8 cellular contexts compared by ENCODE assay signal in genomic region chr12:57726151-57726883, GRCh38. TPM values are rescaled to one million over a fixed set of nuclear protein-coding genes. Genes with fewer than 3 reads are reported as not detected.
A peak's percentile ranks its signal among the peaks of the same experiment; 100 is the strongest.
DNase-seq lines count a peak whose midpoint lies in the region; ATAC-seq and TF ChIP-seq lines count a peak whose summit lies in the region.

No MANE protein-coding gene starts in this region.

- ATAC-seq in HG02642 (IDR thresholded peaks at IDR 0.05; ENCODE audit: poor library complexity, unreplicated experiment): no peak

- H3K27ac Mint-ChIP-seq in nephron: peak overlapping the region in 1 of 3 experiments; percentile 74

- H3K36me3 Mint-ChIP-seq in nephron (ENCODE audit: low read depth): peaks cover 15% of the 10 kb centered on the region

- peak overlapping the region; percentile 85 to 92 (median 90) for H3K4me3 Mint-ChIP-seq in nephron

- peak overlapping the region; percentile 86 for H3K4me3 ChIP-seq in fibroblast of villous mesenchyme (ENCODE audit: low read depth, low read length)

- TF ChIP-seq CTCF in fibroblast of villous mesenchyme (IDR thresholded peaks at IDR 0.05; ENCODE audit: insufficient read depth, low read depth, low read length): peak; percentile 92
- peak; percentile 60 to 64 (median 62) for TF ChIP-seq CTCF in nephron (IDR thresholded peaks at IDR 0.05; ENCODE audit: unreplicated experiment in 3 of 3)

- H3K27me3 Mint-ChIP-seq in nephron (ENCODE audit: low read depth): peaks cover 84% of the 10 kb centered on the region

- peak; percentile 40 for DNase-seq in stimulated activated CD4-positive, alpha-beta T cell treated with anti-CD3 and anti-CD28 coated beads, Interleukin-15, amount 100 ng/mL, for 24 hours
- DNase-seq in stimulated activated CD4-positive, alpha-beta T cell treated with anti-CD3 and anti-CD28 coated beads, Interleukin-12 subunit alpha, Interleukin-12 subunit beta, amount 100 ng/mL, for 4 hours: no peak
- DNase-seq in NCI-H2081 (lab: John Stamatoyannopoulos, UW) (peak; percentile 85 to 93), fibroblast of villous mesenchyme (ENCODE audit: low read depth) (peak; percentile 87)
- peak; percentile 59 for DNase-seq in activated CD8-positive, alpha-beta memory T cell treated with anti-CD3 and anti-CD28 coated beads for 24 hours
- no peak for DNase-seq in stimulated activated CD4-positive, alpha-beta T cell treated with anti-CD3 and anti-CD28 coated beads, Interleukin-4, amount 100 ng/mL, for 24 hours

- peaks cover 1% of the 10 kb centered on the region for H3K4me1 Mint-ChIP-seq in nephron

- H3K9me3 Mint-ChIP-seq in nephron: no peaks in the 10 kb centered on the region

RNA-seq across cellular contexts. Expression of gene AGAP2, which starts 12.2 kb away (rescaled TPM):
- 0.32 and 0.43 TPM in 2 replicates for total RNA-seq in fibroblast of villous mesenchyme

RNA-seq across cellular contexts. Expression of gene TSPAN31, which starts 18.5 kb away (rescaled TPM):
- 39.9 and 62.2 TPM in 2 replicates for total RNA-seq in fibroblast of villous mesenchyme

RNA-seq across cellular contexts. Expression of gene CDK4, which starts 25.8 kb away (rescaled TPM):
- total RNA-seq in fibroblast of villous mesenchyme: 226 and 299 TPM in 2 replicates

RNA-seq across cellular contexts. Expression of gene MARCHF9, which starts 28.6 kb away (rescaled TPM):
- total RNA-seq in fibroblast of villous mesenchyme: 2.6 and 3.5 TPM in 2 replicates

RNA-seq across cellular contexts. Expression of gene OS9, which starts 32.4 kb away (rescaled TPM):
- total RNA-seq in fibroblast of villous mesenchyme: 95.3 and 98.0 TPM in 2 replicates

Comparison
In these comparisons a context has a peak if more than half of its experiments do, and no peak if none do; other contexts are left out.
1. DNase-seq: peak in stimulated activated CD4-positive, alpha-beta T cell treated with anti-CD3 and anti-CD28 coated beads, Interleukin-15, amount 100 ng/mL, for 24 hours (single experiment), NCI-H2081 (2 of 2), activated CD8-positive, alpha-beta memory T cell treated with anti-CD3 and anti-CD28 coated beads for 24 hours (single experiment) and fibroblast of villous mesenchyme (single experiment); none in stimulated activated CD4-positive, alpha-beta T cell treated with anti-CD3 and anti-CD28 coated beads, Interleukin-12 subunit alpha, Interleukin-12 subunit beta, amount 100 ng/mL, for 4 hours (single experiment) and stimulated activated CD4-positive, alpha-beta T cell treated with anti-CD3 and anti-CD28 coated beads, Interleukin-4, amount 100 ng/mL, for 24 hours (single experiment).